Comparison of ENCODE assay signal across 8 cellular contexts in the genomic region with DNA sequence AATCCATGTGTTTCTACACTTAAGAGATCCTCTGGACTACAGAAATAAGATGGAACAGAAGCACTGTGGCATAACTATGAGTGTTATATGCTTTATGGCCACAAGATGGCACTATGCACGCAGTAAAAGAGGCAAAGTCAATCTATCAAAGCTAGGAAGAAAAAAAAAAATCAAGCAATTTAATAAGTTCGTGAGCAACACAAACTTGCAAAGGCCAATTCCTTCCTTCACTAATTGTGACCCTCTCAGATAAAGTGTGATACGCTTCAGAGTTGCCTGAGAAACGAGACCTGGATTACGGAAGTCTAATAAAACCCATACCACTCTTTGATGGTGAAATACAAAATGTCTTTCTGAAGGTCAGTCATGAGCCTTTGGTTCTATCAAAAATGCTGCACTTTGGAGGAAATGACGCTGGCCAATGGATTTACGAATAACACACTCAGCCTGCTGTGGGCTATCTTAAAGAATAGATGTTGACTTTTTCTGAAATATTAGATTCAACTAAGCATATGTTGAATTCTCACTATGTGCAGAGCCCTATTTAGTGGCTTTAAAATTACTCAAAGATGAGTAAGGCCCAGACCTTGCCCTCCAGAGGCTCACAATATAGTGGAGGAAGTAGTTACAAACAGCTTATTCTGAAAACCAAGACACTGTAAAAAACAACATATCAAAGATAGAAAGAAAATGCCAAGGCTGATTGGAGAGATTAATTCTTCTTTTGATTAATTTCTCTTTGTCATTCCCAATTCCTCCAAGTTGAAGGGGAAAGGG. TPM values are rescaled to one million over a fixed set of nuclear protein-coding genes. Genes with fewer than 3 reads are reported as not detected.
DNase-seq lines count a peak whose midpoint lies in the region; ATAC-seq and TF ChIP-seq lines count a peak whose summit lies in the region.

No MANE protein-coding gene starts in this region.

- CTCF ChIA-PET in CD4-positive, alpha-beta T cell (lab: Charles Lee), result interaction anchor here (0.6 to 1.5 kb wide), 3 partner anchors 12 to 715 kb away, joined by 3 to 7 read pairs (median 3); no protein-coding TSS in a partner anchor

- H3K27ac ChIP-seq in CD4-positive, alpha-beta T cell (ENCODE audit: low read depth, low read length), result no peak overlapping the region
- no peak overlapping the region for H3K27ac ChIP-seq in heart right ventricle

- no peaks in the 10 kb centered on the region for H3K9me3 ChIP-seq in CD4-positive, alpha-beta T cell (ENCODE audit: control insufficient read depth, low read length)
- no peaks in the 10 kb centered on the region for H3K9me3 ChIP-seq in heart right ventricle

- H3K36me3 ChIP-seq in heart right ventricle, result no peaks in the 10 kb centered on the region

- H3K4me1 Mint-ChIP-seq in CD4-positive, alpha-beta T cell (ENCODE audit: low read depth), result peaks cover 4% of the 10 kb centered on the region
- no peaks in the 10 kb centered on the region for H3K4me1 Mint-ChIP-seq in activated naive CD8-positive, alpha-beta T cell treated with anti-CD3 and anti-CD28 coated beads, Interleukin-2, amount 50 U/mL, for 24 hours

- TF ChIP-seq CTCF in CD4-positive, alpha-beta T cell (IDR thresholded peaks at IDR 0.05), result peak; percentile 87
- peak; percentile 71 to 92 (median 82) for TF ChIP-seq CTCF in heart right ventricle (IDR thresholded peaks at IDR 0.05)

- no peak overlapping the region for H3K27ac Mint-ChIP-seq in CD4-positive, alpha-beta T cell
- no peak overlapping the region for H3K27ac Mint-ChIP-seq in activated naive CD8-positive, alpha-beta T cell treated with anti-CD3 and anti-CD28 coated beads, Interleukin-2, amount 50 U/mL, for 24 hours

- H3K4me1 ChIP-seq in heart right ventricle, result no peaks in the 10 kb centered on the region

- no peak overlapping the region for H3K4me3 Mint-ChIP-seq in CD4-positive, alpha-beta T cell
- no peak overlapping the region for H3K4me3 Mint-ChIP-seq in activated naive CD8-positive, alpha-beta T cell treated with anti-CD3 and anti-CD28 coated beads, Interleukin-2, amount 50 U/mL, for 24 hours

- intact Hi-C loops in CD4-positive, alpha-beta T cell (cut with DNase I, micrococcal nuclease), result loop anchor here (1.0 to 10.0 kb wide), 7 partner anchors 166 to 996 kb away; no protein-coding TSS in a partner anchor
- intact Hi-C loops in heart right ventricle (cut with DNase I), result loop anchor here (1.0 to 10.0 kb wide), 14 partner anchors 69 to 561 kb away; no protein-coding TSS in a partner anchor

- no peaks in the 10 kb centered on the region for H3K36me3 Mint-ChIP-seq in CD4-positive, alpha-beta T cell (ENCODE audit: low read depth)
- H3K36me3 Mint-ChIP-seq in activated naive CD8-positive, alpha-beta T cell treated with anti-CD3 and anti-CD28 coated beads, Interleukin-2, amount 50 U/mL, for 24 hours (ENCODE audit: low read depth), result no peaks in the 10 kb centered on the region

- DNase-seq in CD4-positive, alpha-beta T cell, result peak in 2 of 10 experiments; percentile 4 to 8
- peak; percentile 65 for DNase-seq in NCI-H748 (lab: John Stamatoyannopoulos, UW; ENCODE audit: unreplicated experiment)
- peak; percentile 17 for DNase-seq in activated naive CD8-positive, alpha-beta T cell treated with anti-CD3 and anti-CD28 coated beads, Interleukin-2, amount 50 U/mL, for 24 hours
- peak in 1 of 2 donors; percentile 29 for DNase-seq in heart right ventricle
- DNase-seq in putamen (ENCODE audit: low spot score), result peak; percentile 47

- no peaks in the 10 kb centered on the region for H3K27me3 ChIP-seq in CD4-positive, alpha-beta T cell (ENCODE audit: control insufficient read depth, insufficient read depth, low read length)
- peaks cover 0 to 17% (median 0%) of the 10 kb centered on the region in 7 donors for H3K27me3 ChIP-seq in heart right ventricle

- no peak overlapping the region for H3K4me3 ChIP-seq in heart right ventricle

- H3K9me3 Mint-ChIP-seq in CD4-positive, alpha-beta T cell, result no peaks in the 10 kb centered on the region
- H3K9me3 Mint-ChIP-seq in activated naive CD8-positive, alpha-beta T cell treated with anti-CD3 and anti-CD28 coated beads, Interleukin-2, amount 50 U/mL, for 24 hours, result no peaks in the 10 kb centered on the region

- POLR2A ChIA-PET in CD4-positive, alpha-beta T cell (lab: Charles Lee), result interaction anchor here (0.6 kb wide), 1 partner anchor 586 kb away, joined by 3 read pairs; no protein-coding TSS in a partner anchor

- ATAC-seq in CD4-positive, alpha-beta T cell (ENCODE audit: poor library complexity), result peak; percentile 54
- peak; percentile 55 for ATAC-seq in GM18508 (IDR thresholded peaks at IDR 0.05; ENCODE audit: insufficient read depth, unreplicated experiment)
- peak; percentile 53 for ATAC-seq in HG03159 (IDR thresholded peaks at IDR 0.05; ENCODE audit: unreplicated experiment)
- no peak for ATAC-seq in activated naive CD8-positive, alpha-beta T cell treated with anti-CD3 and anti-CD28 coated beads, Interleukin-2, amount 50 U/mL, for 24 hours
- ATAC-seq in heart right ventricle, result peak in 3 of 8 donors; percentile 28 to 70 (median 63)
- no peak for ATAC-seq in GM21381 (IDR thresholded peaks at IDR 0.05; ENCODE audit: unreplicated experiment)

- 13 to 17% methylated on average over 7 of the region's 7 CpGs for WGBS in heart right ventricle, 2 donors

- peaks cover 13% of the 10 kb centered on the region for H3K27me3 Mint-ChIP-seq in CD4-positive, alpha-beta T cell
- peaks cover 3% of the 10 kb centered on the region for H3K27me3 Mint-ChIP-seq in activated naive CD8-positive, alpha-beta T cell treated with anti-CD3 and anti-CD28 coated beads, Interleukin-2, amount 50 U/mL, for 24 hours

RNA-seq across cellular contexts. Expression of gene TTR, which starts 35.5 kb away (rescaled TPM):
- not detected for total RNA-seq in CD4-positive, alpha-beta T cell
- total RNA-seq in heart right ventricle, result 1 to 10 TPM in 1 of 10 donors, not detected in 9; 1.6 TPM
- under 1 TPM in 1 of 2 donors, not detected in 1; 0.46 TPM for polyA plus RNA-seq in heart right ventricle

RNA-seq across cellular contexts. Expression of gene DSG2, which starts 58.2 kb away (rescaled TPM):
- under 1 TPM; 0.11 to 0.14 TPM for total RNA-seq in CD4-positive, alpha-beta T cell
- total RNA-seq in heart right ventricle, result 10 to 100 TPM; 36.0 to 53.8 (median 41.4) TPM
- polyA plus RNA-seq in heart right ventricle, result 1 to 10 TPM; 7.6 to 8.2 TPM

Comparison
In these comparisons a context has a peak if more than half of its experiments do, and no peak if none do; other contexts are left out.
1. ATAC-seq: peak in CD4-positive, alpha-beta T cell (single experiment), GM18508 (single experiment) and HG03159 (single experiment); none in activated naive CD8-positive, alpha-beta T cell treated with anti-CD3 and anti-CD28 coated beads, Interleukin-2, amount 50 U/mL, for 24 hours (single experiment) and GM21381 (single experiment).
2. RNA of gene DSG2, which starts 58.2 kb away (total RNA-seq): 36.0 to 53.8 TPM in heart right ventricle; 0.11 to 0.14 TPM in CD4-positive, alpha-beta T cell; every median in the first group is over 10 times any median in the second.